In genomic region chr7:128954830-128955797, GRCh38 we compare ENCODE assay signal across 8 cellular contexts. TPM values are rescaled to one million over a fixed set of nuclear protein-coding genes. Genes with fewer than 3 reads are reported as not detected.
DNase-seq lines count a peak whose midpoint lies in the region; ATAC-seq and TF ChIP-seq lines count a peak whose summit lies in the region.

No MANE protein-coding gene starts in this region.

- no peaks in the 10 kb centered on the region for H3K79me1 ChIP-seq in IMR-90 (ENCODE audit: low read depth in 1 of 2, low read length in 2 of 2)

- intact Hi-C loops in CD4-positive, alpha-beta memory T cell (cut with micrococcal nuclease), result no loop called here
- intact Hi-C loops in IMR-90 (cut with micrococcal nuclease) (no loop called here), esophagus muscularis mucosa (cut with DNase I) (no loop called here)
- intact Hi-C loops in dendritic cell treated with granulocyte-macrophage colony-stimulating factor and Interleukin-4, amounts not matched to agents 40 ng/mL and 50 ng/mL, for 4 days (cut with micrococcal nuclease), result loop anchor here (2.0 kb wide), 1 partner anchor 50 kb away; no protein-coding TSS in a partner anchor

- H2BK20ac ChIP-seq in IMR-90 (ENCODE audit: low read depth, low read length), result no peak overlapping the region

- no peaks in the 10 kb centered on the region for H4K20me1 ChIP-seq in IMR-90 (ENCODE audit: insufficient read depth, low read length)

- no peak overlapping the region for H3K56ac ChIP-seq in IMR-90 (ENCODE audit: extremely low read depth, insufficient read depth, low read length)

- no peak overlapping the region for H3K14ac ChIP-seq in IMR-90 (replicated peaks; ENCODE audit: low read depth, low read length)

- no peak overlapping the region for H3K23ac ChIP-seq in IMR-90 (ENCODE audit: low read depth, low read length)

- H3K9me3 Mint-ChIP-seq in CD4-positive, alpha-beta memory T cell, result no peaks in the 10 kb centered on the region
- H3K9me3 Mint-ChIP-seq in dendritic cell treated with granulocyte-macrophage colony-stimulating factor and Interleukin-4, amounts not matched to agents 40 ng/mL and 50 ng/mL, for 4 days, result no peaks in the 10 kb centered on the region
- H3K9me3 Mint-ChIP-seq in T-cell, result no peaks in the 10 kb centered on the region
- no peaks in the 10 kb centered on the region for H3K9me3 Mint-ChIP-seq in activated CD8-positive, alpha-beta memory T cell treated with anti-CD3 and anti-CD28 coated beads, Interleukin-2, amount 10 ng/mL, durations not matched to agents 7 days and 5 days (ENCODE audit: low read depth)
- no peaks in the 10 kb centered on the region for H3K9me3 Mint-ChIP-seq in effector memory CD8-positive, alpha-beta T cell

- WGBS in IMR-90 (ENCODE audit: extremely low coverage in 2 of 2, insufficient read length in 1 of 2), 2 experiments, result 83% methylated on average over 2 of the region's 15 CpGs; no CpG with 5 or more reads in 1 of the 2 experiments
- WGBS in esophagus muscularis mucosa, result 75% methylated on average over 15 of the region's 15 CpGs

- H4K5ac ChIP-seq in IMR-90 (ENCODE audit: low read depth, low read length), result no peak overlapping the region

- H3K27ac Mint-ChIP-seq in CD4-positive, alpha-beta memory T cell, result peak overlapping the region in 4 of 7 donors; percentile 27 to 64 (median 33)
- peak overlapping the region; percentile 24 for H3K27ac Mint-ChIP-seq in dendritic cell treated with granulocyte-macrophage colony-stimulating factor and Interleukin-4, amounts not matched to agents 40 ng/mL and 50 ng/mL, for 4 days
- no peak overlapping the region for H3K27ac Mint-ChIP-seq in T-cell
- no peak overlapping the region for H3K27ac Mint-ChIP-seq in activated CD8-positive, alpha-beta memory T cell treated with anti-CD3 and anti-CD28 coated beads, Interleukin-2, amount 10 ng/mL, durations not matched to agents 7 days and 5 days
- peak overlapping the region in 1 of 2 donors; percentile 44 for H3K27ac Mint-ChIP-seq in effector memory CD8-positive, alpha-beta T cell

- no peak overlapping the region for H2BK5ac ChIP-seq in IMR-90 (ENCODE audit: low read depth, low read length, poor library complexity, severe bottlenecking)

- CTCF ChIA-PET in CD4-positive, alpha-beta memory T cell (lab: Charles Lee; ENCODE audit: partially characterized antibody), result interaction anchor here (0.6 kb wide), 1 partner anchor 90 kb away, joined by 3 read pairs; no protein-coding TSS in a partner anchor
- CTCF ChIA-PET in IMR-90 (lab: Yijun Ruan, JAX) (no interaction called here), T-cell (lab: Charles Lee) (no interaction called here)
- CTCF ChIA-PET in activated CD8-positive, alpha-beta memory T cell treated with anti-CD3 and anti-CD28 coated beads, Interleukin-2, amount 10 ng/mL, durations not matched to agents 7 days and 5 days (lab: Charles Lee), result no interaction called here

- H3K9me3 ChIP-seq in CD4-positive, alpha-beta memory T cell (ENCODE audit: control insufficient read depth in 1 of 2, low read length in 2 of 2), result no peaks in the 10 kb centered on the region
- no peaks in the 10 kb centered on the region for H3K9me3 ChIP-seq in IMR-90 (ENCODE audit: control insufficient read depth, insufficient read depth, low read length)
- H3K9me3 ChIP-seq in esophagus muscularis mucosa, result no peaks in the 10 kb centered on the region

- peaks cover 3% of the 10 kb centered on the region for H3K9me1 ChIP-seq in IMR-90 (ENCODE audit: insufficient read depth, low read length)

- ATAC-seq in GM19397 (IDR thresholded peaks at IDR 0.05; ENCODE audit: unreplicated experiment) (peak; percentile 56), IMR-90 (ENCODE audit: low read depth) (peak; percentile 82; the same call in 1 of the 2 replicates), T-cell (replicated peaks in 1 of 4) (no peak)
- ATAC-seq in activated CD8-positive, alpha-beta memory T cell treated with anti-CD3 and anti-CD28 coated beads, Interleukin-2, amount 10 ng/mL, durations not matched to agents 7 days and 5 days, result no peak
- no peak for ATAC-seq in effector memory CD8-positive, alpha-beta T cell (replicated peaks)

- no peak overlapping the region for H3K4me3 Mint-ChIP-seq in CD4-positive, alpha-beta memory T cell
- no peak overlapping the region for H3K4me3 Mint-ChIP-seq in dendritic cell treated with granulocyte-macrophage colony-stimulating factor and Interleukin-4, amounts not matched to agents 40 ng/mL and 50 ng/mL, for 4 days
- H3K4me3 Mint-ChIP-seq in T-cell, result no peak overlapping the region
- H3K4me3 Mint-ChIP-seq in activated CD8-positive, alpha-beta memory T cell treated with anti-CD3 and anti-CD28 coated beads, Interleukin-2, amount 10 ng/mL, durations not matched to agents 7 days and 5 days, result no peak overlapping the region
- H3K4me3 Mint-ChIP-seq in effector memory CD8-positive, alpha-beta T cell, result no peak overlapping the region

- H3K9ac ChIP-seq in IMR-90 (ENCODE audit: low read depth, low read length), result no peak overlapping the region

- H3K36me3 Mint-ChIP-seq in CD4-positive, alpha-beta memory T cell, result peaks cover 33 to 83% of the 10 kb centered on the region in 2 donors
- H3K36me3 Mint-ChIP-seq in dendritic cell treated with granulocyte-macrophage colony-stimulating factor and Interleukin-4, amounts not matched to agents 40 ng/mL and 50 ng/mL, for 4 days (ENCODE audit: low read depth), result peaks cover 100% of the 10 kb centered on the region
- H3K36me3 Mint-ChIP-seq in T-cell, result peaks cover 56% of the 10 kb centered on the region
- H3K36me3 Mint-ChIP-seq in activated CD8-positive, alpha-beta memory T cell treated with anti-CD3 and anti-CD28 coated beads, Interleukin-2, amount 10 ng/mL, durations not matched to agents 7 days and 5 days, result peaks cover 55% of the 10 kb centered on the region
- peaks cover 55% of the 10 kb centered on the region for H3K36me3 Mint-ChIP-seq in effector memory CD8-positive, alpha-beta T cell (ENCODE audit: insufficient read depth)

- no peak overlapping the region for H4K8ac ChIP-seq in IMR-90 (ENCODE audit: low read depth in 2 of 2, low read length in 2 of 2)

- dilution Hi-C loops in IMR-90 (cut with HindIII; ENCODE audit: low sequenced_read_pairs, unreplicated experiment), result no loop called here

- H2BK120ac ChIP-seq in IMR-90 (ENCODE audit: low read depth, low read length), result no peak overlapping the region

- TSS peak; percentile 89 for BruUV-seq in IMR-90 (replicated peaks; lab: Mats Ljungman, UMichigan)

- H3K27ac ChIP-seq in CD4-positive, alpha-beta memory T cell (ENCODE audit: low read depth, low read length), result no peak overlapping the region
- no peak overlapping the region for H3K27ac ChIP-seq in IMR-90 (ENCODE audit: insufficient read depth, low read length)
- no peak overlapping the region for H3K27ac ChIP-seq in esophagus muscularis mucosa (replicated peaks in 1 of 4)

- no peak overlapping the region for H3K4ac ChIP-seq in IMR-90 (ENCODE audit: low read depth, low read length)

- H2AK5ac ChIP-seq in IMR-90 (ENCODE audit: low read depth, low read length), result no peak overlapping the region

- H3K4me1 ChIP-seq in CD4-positive, alpha-beta memory T cell (ENCODE audit: insufficient read depth, low read length), result no peaks in the 10 kb centered on the region
- no peaks in the 10 kb centered on the region for H3K4me1 ChIP-seq in IMR-90 (ENCODE audit: control insufficient read depth, insufficient read depth, low read length)
- H3K4me1 ChIP-seq in esophagus muscularis mucosa, result peaks cover 0 to 3% (median 0%) of the 10 kb centered on the region in 4 donors

- H2AFZ ChIP-seq in IMR-90 (replicated peaks; ENCODE audit: low read length, poor library complexity), result no peak overlapping the region

- no peaks in the 10 kb centered on the region for H3K4me1 Mint-ChIP-seq in CD4-positive, alpha-beta memory T cell
- peaks cover 44% of the 10 kb centered on the region for H3K4me1 Mint-ChIP-seq in dendritic cell treated with granulocyte-macrophage colony-stimulating factor and Interleukin-4, amounts not matched to agents 40 ng/mL and 50 ng/mL, for 4 days (ENCODE audit: low read depth)
- H3K4me1 Mint-ChIP-seq in T-cell, result peaks cover 0 to 2% (median 0%) of the 10 kb centered on the region in 3 donors
- peaks cover 1% of the 10 kb centered on the region for H3K4me1 Mint-ChIP-seq in activated CD8-positive, alpha-beta memory T cell treated with anti-CD3 and anti-CD28 coated beads, Interleukin-2, amount 10 ng/mL, durations not matched to agents 7 days and 5 days
- H3K4me1 Mint-ChIP-seq in effector memory CD8-positive, alpha-beta T cell (ENCODE audit: low read depth in 2 of 2), result no peaks in the 10 kb centered on the region

- no peaks in the 10 kb centered on the region for H3K27me3 ChIP-seq in CD4-positive, alpha-beta memory T cell (ENCODE audit: insufficient read depth, low read length)
- H3K27me3 ChIP-seq in IMR-90 (ENCODE audit: control insufficient read depth, insufficient read depth, low read length), result no peaks in the 10 kb centered on the region
- H3K27me3 ChIP-seq in esophagus muscularis mucosa, result no peaks in the 10 kb centered on the region

- in situ Hi-C loops in IMR-90 (cut with MboI; ENCODE audit: low sequenced_read_pairs), result no loop called here

- no peak overlapping the region for H4K91ac ChIP-seq in IMR-90 (ENCODE audit: insufficient read depth, low read depth, low read length)

- POLR2A ChIA-PET in CD4-positive, alpha-beta memory T cell (lab: Charles Lee; ENCODE audit: partially characterized antibody), result no interaction called here
- POLR2A ChIA-PET in IMR-90 (lab: Charles Lee; ENCODE audit: unreplicated experiment) (interaction anchor here (0.7 kb wide), 2 partner anchors 97 to 99 kb away, joined by 3 to 5 read pairs; no protein-coding TSS in a partner anchor), T-cell (lab: Charles Lee) (interaction anchor here in 1 of 2 donors (0.6 kb wide), 1 partner anchor 31 kb away, joined by 3 read pairs; no protein-coding TSS in a partner anchor)

- DNase-seq in CD4-positive, alpha-beta memory T cell, result no peak
- peak; percentile 80 for DNase-seq in IMR-90
- no peak for DNase-seq in T-cell
- no peak for DNase-seq in esophagus muscularis mucosa (ENCODE audit: extremely low spot score)
- DNase-seq in activated CD8-positive, alpha-beta memory T cell treated with anti-CD3 and anti-CD28 coated beads, Interleukin-2, amount 10 ng/mL, durations not matched to agents 7 days and 5 days, result no peak
- DNase-seq in effector memory CD8-positive, alpha-beta T cell, result no peak

- TF ChIP-seq POLR2A in IMR-90 (IDR thresholded peaks at IDR 0.05; ENCODE audit: low read depth, low read length) (no peak), esophagus muscularis mucosa (IDR thresholded peaks at IDR 0.05; ENCODE audit: low read depth) (no peak)

- no peak for TF ChIP-seq EP300 in esophagus muscularis mucosa (IDR thresholded peaks at IDR 0.05)

- no peak overlapping the region for H2AK9ac ChIP-seq in IMR-90 (replicated peaks; ENCODE audit: low read depth, low read length, poor library complexity)

- H3K4me3 ChIP-seq in CD4-positive, alpha-beta memory T cell (ENCODE audit: low read length in 2 of 2), result no peak overlapping the region
- no peak overlapping the region for H3K4me3 ChIP-seq in IMR-90 (ENCODE audit: insufficient read depth, low read depth, low read length)
- no peak overlapping the region for H3K4me3 ChIP-seq in esophagus muscularis mucosa

- no peak overlapping the region for H2BK15ac ChIP-seq in IMR-90 (ENCODE audit: low read depth, low read length)

- no peak overlapping the region for H3K4me2 ChIP-seq in IMR-90 (ENCODE audit: low read depth, low read length)

- H3K36me3 ChIP-seq in CD4-positive, alpha-beta memory T cell (ENCODE audit: insufficient read depth, low read length), result peaks cover 48% of the 10 kb centered on the region
- H3K36me3 ChIP-seq in IMR-90 (ENCODE audit: control insufficient read depth, insufficient read depth, low read length) (peaks cover 29% of the 10 kb centered on the region), esophagus muscularis mucosa (peaks cover 8 to 88% (median 70%) of the 10 kb centered on the region in 4 donors)

- TF ChIP-seq CTCF in IMR-90 (conservative IDR thresholded peaks at IDR 0.05; ENCODE audit: low read depth, low read length), result no peak
- TF ChIP-seq CTCF in esophagus muscularis mucosa (IDR thresholded peaks at IDR 0.05), result no peak

- H3K18ac ChIP-seq in IMR-90 (ENCODE audit: low read depth, low read length), result no peak overlapping the region

- TF ChIP-seq RAD21 in IMR-90 (IDR thresholded peaks at IDR 0.05; ENCODE audit: low read length), result no peak

- no peaks in the 10 kb centered on the region for H3K27me3 Mint-ChIP-seq in CD4-positive, alpha-beta memory T cell
- no peaks in the 10 kb centered on the region for H3K27me3 Mint-ChIP-seq in dendritic cell treated with granulocyte-macrophage colony-stimulating factor and Interleukin-4, amounts not matched to agents 40 ng/mL and 50 ng/mL, for 4 days
- no peaks in the 10 kb centered on the region for H3K27me3 Mint-ChIP-seq in T-cell
- H3K27me3 Mint-ChIP-seq in activated CD8-positive, alpha-beta memory T cell treated with anti-CD3 and anti-CD28 coated beads, Interleukin-2, amount 10 ng/mL, durations not matched to agents 7 days and 5 days, result no peaks in the 10 kb centered on the region
- H3K27me3 Mint-ChIP-seq in effector memory CD8-positive, alpha-beta T cell, result no peaks in the 10 kb centered on the region

RNA-seq across cellular contexts. Expression of gene IRF5, which starts 17.4 kb away (rescaled TPM):
- 1 to 10 TPM; 7.2 to 9.1 TPM for total RNA-seq in CD4-positive, alpha-beta memory T cell
- 10 to 100 TPM; 14.4 to 27.8 TPM for polyA plus RNA-seq in CD4-positive, alpha-beta memory T cell
- 0.18 TPM in 1 of 2 replicates, not detected in the other for total RNA-seq in IMR-90 (2012; rRNA removed)
- polyA plus RNA-seq in IMR-90 (2012; rRNA removed), result 0.14 TPM in 1 of 2 replicates, not detected in the other
- 0.08 TPM in 1 of 2 replicates, not detected in the other for polyA plus RNA-seq in IMR-90 (2012; cell fraction: cytosol; rRNA removed)
- polyA plus RNA-seq in IMR-90 (2012; cell fraction: nucleus; rRNA removed; ENCODE audit: low replicate concordance), result 0.15 and 0.24 TPM in 2 replicates
- 10 to 100 TPM in 1 of 5 donors, 1 to 10 TPM in 4; 2.2 to 12.7 (median 6.6) TPM for total RNA-seq in T-cell
- 10 to 100 TPM in 1 of 4 donors, 1 to 10 TPM in 3; 7.6 to 14.5 (median 8.6) TPM for total RNA-seq in esophagus muscularis mucosa
- 10 to 100 TPM; 16.5 to 17.7 TPM for total RNA-seq in activated CD8-positive, alpha-beta memory T cell treated with anti-CD3 and anti-CD28 coated beads, Interleukin-2, amount 10 ng/mL, durations not matched to agents 7 days and 5 days

RNA-seq across cellular contexts. Expression of gene KCP, which starts 44.6 kb away (rescaled TPM):
- total RNA-seq in CD4-positive, alpha-beta memory T cell, result under 1 TPM; 0.39 to 0.55 TPM
- not detected for polyA plus RNA-seq in CD4-positive, alpha-beta memory T cell
- total RNA-seq in IMR-90 (2012; rRNA removed) (not detected in 2 replicates), T-cell (under 1 TPM; 0.20 to 0.92 (median 0.53) TPM), esophagus muscularis mucosa (under 1 TPM in 3 of 4 donors, not detected in 1; 0.13 to 0.66 (median 0.29) TPM)
- polyA plus RNA-seq in IMR-90 (2012; rRNA removed), result 0.03 and 0.07 TPM in 2 replicates
- 0.03 TPM in 1 of 2 replicates, not detected in the other for polyA plus RNA-seq in IMR-90 (2012; cell fraction: cytosol; rRNA removed)
- polyA plus RNA-seq in IMR-90 (2012; cell fraction: nucleus; rRNA removed; ENCODE audit: low replicate concordance), result 0.17 and 0.33 TPM in 2 replicates
- under 1 TPM; 0.20 to 0.52 TPM for total RNA-seq in activated CD8-positive, alpha-beta memory T cell treated with anti-CD3 and anti-CD28 coated beads, Interleukin-2, amount 10 ng/mL, durations not matched to agents 7 days and 5 days

Comparison
In these comparisons a context has a peak if more than half of its experiments do, and no peak if none do; other contexts are left out.
1. H3K27ac Mint-ChIP-seq: peak in CD4-positive, alpha-beta memory T cell (4 of 7) and dendritic cell treated with granulocyte-macrophage colony-stimulating factor and Interleukin-4, amounts not matched to agents 40 ng/mL and 50 ng/mL, for 4 days (single experiment); none in T-cell (0 of 2) and activated CD8-positive, alpha-beta memory T cell treated with anti-CD3 and anti-CD28 coated beads, Interleukin-2, amount 10 ng/mL, durations not matched to agents 7 days and 5 days (single experiment).
2. ATAC-seq: peak in GM19397 (single experiment) and IMR-90 (single experiment); none in T-cell (0 of 4), activated CD8-positive, alpha-beta memory T cell treated with anti-CD3 and anti-CD28 coated beads, Interleukin-2, amount 10 ng/mL, durations not matched to agents 7 days and 5 days (single experiment) and effector memory CD8-positive, alpha-beta T cell (single experiment).